In genomic region chr10:117324367-117324766, GRCh38 we compare ENCODE assay signal across 3 cellular contexts.
TF ChIP-seq lines count a peak whose summit lies in the region.

No MANE protein-coding gene starts in this region.

TF ChIP-seq in HepG2, 621 proteins besides CTCF, POLR2A, EP300 and RAD21:
- TF ChIP-seq MAFK (conservative IDR thresholded peaks at IDR 0.05 in 1 of 2, IDR thresholded peaks at IDR 0.05 in 1 of 2; ENCODE audit: low read length in 2 of 2) (peak; percentile 49 to 64; a peak in 2 of 4 replicates), MAFF (IDR thresholded peaks at IDR 0.05; ENCODE audit: low read depth, low read length) (peak; percentile 33; the same call in 1 of the 2 replicates), ZBTB44 (CRISPR knock-in tag; IDR thresholded peaks at IDR 0.05) (no peak)

TF ChIP-seq in A549, 52 proteins besides CTCF, POLR2A, EP300 and RAD21:
- TF ChIP-seq HMGXB4 (CRISPR knock-in tag; IDR thresholded peaks at IDR 0.05; ENCODE audit: borderline replicate concordance) (no peak), BCL3 (IDR thresholded peaks at IDR 0.05) (no peak), MAFK (IDR thresholded peaks at IDR 0.05; ENCODE audit: partially characterized antibody) (peak; percentile 72)

TF ChIP-seq in K562, 482 proteins besides CTCF, POLR2A, EP300 and RAD21:
- TF ChIP-seq C11orf30 (IDR thresholded peaks at IDR 0.05; ENCODE audit: low read depth): peak; percentile 59
- TF ChIP-seq BCL6 (CRISPR knock-in tag; IDR thresholded peaks at IDR 0.05): no peak
- TF ChIP-seq ZNF316 (IDR thresholded peaks at IDR 0.05): peak; percentile 57
